In genomic region chr18:21914739-21915319, GRCh38 we compare ENCODE assay signal across 1 cellular context.
TF ChIP-seq lines count a peak whose summit lies in the region.

No MANE protein-coding gene starts in this region.

TF ChIP-seq in GM23338, 12 proteins besides CTCF, POLR2A, EP300 and RAD21 (continued from another document):
- TF ChIP-seq ZNF462 (CRISPR knock-in tag; IDR thresholded peaks at IDR 0.05) = no peak
- no peak for TF ChIP-seq ZNF114 (CRISPR knock-in tag; IDR thresholded peaks at IDR 0.05)
- no peak for TF ChIP-seq CREB1 (CRISPR knock-in tag; IDR thresholded peaks at IDR 0.05; ENCODE audit: low read depth)
- TF ChIP-seq NANOG (IDR thresholded peaks at IDR 0.05; ENCODE audit: borderline replicate concordance) = no peak
- no peak for TF ChIP-seq JUNB (IDR thresholded peaks at IDR 0.05; ENCODE audit: unreplicated experiment)
- no peak for TF ChIP-seq POLR2AphosphoS5 (IDR thresholded peaks at IDR 0.05; ENCODE audit: low read depth)
